ENCODE assay signal across 24 cellular contexts in genomic region chr22:33666661-33667619, GRCh38.
DNase-seq lines count a peak whose midpoint lies in the region; ATAC-seq, FAIRE-seq and TF ChIP-seq lines count a peak whose summit lies in the region.
"Had no signal": no experiment of that assay in that cellular context is flagged by ENCODE, and none has a peak within 500 bp of the region (broad histone marks: within the 10 kb centered on the region; RNA-seq: fewer than 3 reads in every experiment).

No MANE protein-coding gene starts in this region.

- ATAC-seq in stimulated activated naive B cell treated with anti-CD40 and anti-IgM and Interleukin-4, amounts not matched to agents 10 μg/mL and 1 μg/mL and 100 μg/mL, for 72 hours (replicated peaks): peak; percentile 62 to 69
- ATAC-seq in gastroesophageal sphincter (no peak), GM21528 (IDR thresholded peaks at IDR 0.05; ENCODE audit: low FRiP score, unreplicated experiment) (no peak)
- ATAC-seq: HepG2; Panc1; stimulated activated memory B cell treated with anti-CD40 and anti-IgM and Interleukin-4, amounts not matched to agents 10 μg/mL and 1 μg/mL and 100 μg/mL, for 72 hours had no signal

- no peak overlapping the region for H3K4me3 ChIP-seq in gastroesophageal sphincter
- H3K4me3 ChIP-seq: MG63 had no signal

- H3K4me1 Mint-ChIP-seq in stimulated activated naive B cell treated with anti-CD40 and anti-IgM and Interleukin-4, amounts not matched to agents 10 μg/mL and 1 μg/mL and 100 μg/mL, for 72 hours: peaks cover 39 to 51% of the 10 kb centered on the region in 2 donors
- H3K4me1 Mint-ChIP-seq: CD4-positive, CD25-positive, alpha-beta regulatory T cell had no signal

- H3K27ac ChIP-seq in gastroesophageal sphincter: no peak overlapping the region

- H3K27me3 ChIP-seq in gastroesophageal sphincter: no peaks in the 10 kb centered on the region
- H3K27me3 ChIP-seq: MG63 had no signal

- TF ChIP-seq POLR2A in gastroesophageal sphincter (IDR thresholded peaks at IDR 0.05): no peak

- no peak overlapping the region for H3K27ac Mint-ChIP-seq in stimulated activated naive B cell treated with anti-CD40 and anti-IgM and Interleukin-4, amounts not matched to agents 10 μg/mL and 1 μg/mL and 100 μg/mL, for 72 hours
- H3K27ac Mint-ChIP-seq: CD4-positive, CD25-positive, alpha-beta regulatory T cell; dendritic cell treated with granulocyte-macrophage colony-stimulating factor and Interleukin-4, amounts not matched to agents 40 ng/mL and 50 ng/mL, for 4 days; stimulated activated memory B cell treated with anti-CD40 and anti-IgM and Interleukin-4, amounts not matched to agents 10 μg/mL and 1 μg/mL and 100 μg/mL, for 72 hours; type B pancreatic cell had no signal

- no peaks in the 10 kb centered on the region for H3K9me3 ChIP-seq in gastroesophageal sphincter
- H3K9me3 ChIP-seq: MG63 had no signal

- no peaks in the 10 kb centered on the region for H3K36me3 ChIP-seq in gastroesophageal sphincter
- H3K36me3 ChIP-seq: MG63 had no signal

- FAIRE-seq in D721Med (lab: Jason Lieb, UNC): no peak
- FAIRE-seq: HepG2 had no signal

- TF ChIP-seq EP300 in gastroesophageal sphincter (IDR thresholded peaks at IDR 0.05): no peak

- no peaks in the 10 kb centered on the region for H3K9me3 Mint-ChIP-seq in stimulated activated naive B cell treated with anti-CD40 and anti-IgM and Interleukin-4, amounts not matched to agents 10 μg/mL and 1 μg/mL and 100 μg/mL, for 72 hours
- H3K9me3 Mint-ChIP-seq: stimulated activated memory B cell treated with anti-CD40 and anti-IgM and Interleukin-4, amounts not matched to agents 10 μg/mL and 1 μg/mL and 100 μg/mL, for 72 hours; type B pancreatic cell had no signal

- TF ChIP-seq CTCF in gastroesophageal sphincter (IDR thresholded peaks at IDR 0.05) (no peak), D721Med (IDR thresholded peaks at IDR 0.05; ENCODE audit: insufficient read depth, missing control alignments) (no peak)

- H3K27me3 Mint-ChIP-seq in stimulated activated naive B cell treated with anti-CD40 and anti-IgM and Interleukin-4, amounts not matched to agents 10 μg/mL and 1 μg/mL and 100 μg/mL, for 72 hours: no peaks in the 10 kb centered on the region
- H3K27me3 Mint-ChIP-seq: CD4-positive, CD25-positive, alpha-beta regulatory T cell; dendritic cell treated with granulocyte-macrophage colony-stimulating factor and Interleukin-4, amounts not matched to agents 40 ng/mL and 50 ng/mL, for 4 days; type B pancreatic cell had no signal

- no peak overlapping the region for H3K4me3 Mint-ChIP-seq in stimulated activated naive B cell treated with anti-CD40 and anti-IgM and Interleukin-4, amounts not matched to agents 10 μg/mL and 1 μg/mL and 100 μg/mL, for 72 hours
- H3K4me3 Mint-ChIP-seq: CD4-positive, CD25-positive, alpha-beta regulatory T cell; dendritic cell treated with granulocyte-macrophage colony-stimulating factor and Interleukin-4, amounts not matched to agents 40 ng/mL and 50 ng/mL, for 4 days; stimulated activated memory B cell treated with anti-CD40 and anti-IgM and Interleukin-4, amounts not matched to agents 10 μg/mL and 1 μg/mL and 100 μg/mL, for 72 hours; type B pancreatic cell had no signal

- WGBS in gastroesophageal sphincter (ENCODE audit: low coverage in 1 of 2), 2 donors: 39 to 48% methylated on average over 3 to 8 of the region's 8 CpGs

- H3K36me3 Mint-ChIP-seq in stimulated activated naive B cell treated with anti-CD40 and anti-IgM and Interleukin-4, amounts not matched to agents 10 μg/mL and 1 μg/mL and 100 μg/mL, for 72 hours: peaks cover 0 to 18% of the 10 kb centered on the region in 2 donors
- H3K36me3 Mint-ChIP-seq: CD4-positive, CD25-positive, alpha-beta regulatory T cell had no signal

- peaks cover 0 to 32% (median 0%) of the 10 kb centered on the region in 3 donors for H3K4me1 ChIP-seq in gastroesophageal sphincter

- DNase-seq in NCI-H2227 (lab: John Stamatoyannopoulos, UW; ENCODE audit: unreplicated experiment) (peak; percentile 2), NCI-H2227 treated with DMSO at 0.1 percent for 48 hours (lab: John Stamatoyannopoulos, UW) (no peak), NCI-H1048 (lab: John Stamatoyannopoulos, UW) (peak; percentile 22), germinal center (ENCODE audit: low spot score) (peak; percentile 5), D721Med (ENCODE audit: insufficient read length, low spot score) (no peak)
- DNase-seq in stimulated activated naive B cell treated with anti-CD40 and anti-IgM and Interleukin-4, amounts not matched to agents 10 μg/mL and 1 μg/mL and 100 μg/mL, for 72 hours: no peak
- DNase-seq: 8988T; activated naive CD4-positive, alpha-beta T cell treated with anti-CD3 and anti-CD28 coated beads, Interleukin-2, amount 50 U/mL, for 16 hours; activated T-cell treated with anti-CD3 and anti-CD28 coated beads for 4 hours; DND-41; erythroblast; kidney glomerular epithelial cell; MG63; NCI-H2081; NCI-H524 treated with DMSO at 0.1 percent for 48 hours; posterior cingulate gyrus had no signal

Comparison
In these comparisons a context has a peak if more than half of its experiments do, and no peak if none do; other contexts are left out.
1. DNase-seq: peak in NCI-H2227 (single experiment), NCI-H1048 (single experiment) and germinal center (single experiment); none in NCI-H2227 treated with DMSO at 0.1 percent for 48 hours (single experiment), stimulated activated naive B cell treated with anti-CD40 and anti-IgM and Interleukin-4, amounts not matched to agents 10 μg/mL and 1 μg/mL and 100 μg/mL, for 72 hours (single experiment) and D721Med (single experiment).
2. ATAC-seq: peak in stimulated activated naive B cell treated with anti-CD40 and anti-IgM and Interleukin-4, amounts not matched to agents 10 μg/mL and 1 μg/mL and 100 μg/mL, for 72 hours (2 of 2); none in gastroesophageal sphincter (single experiment) and GM21528 (single experiment).